26 cellular contexts compared by ENCODE assay signal in the genomic region with DNA sequence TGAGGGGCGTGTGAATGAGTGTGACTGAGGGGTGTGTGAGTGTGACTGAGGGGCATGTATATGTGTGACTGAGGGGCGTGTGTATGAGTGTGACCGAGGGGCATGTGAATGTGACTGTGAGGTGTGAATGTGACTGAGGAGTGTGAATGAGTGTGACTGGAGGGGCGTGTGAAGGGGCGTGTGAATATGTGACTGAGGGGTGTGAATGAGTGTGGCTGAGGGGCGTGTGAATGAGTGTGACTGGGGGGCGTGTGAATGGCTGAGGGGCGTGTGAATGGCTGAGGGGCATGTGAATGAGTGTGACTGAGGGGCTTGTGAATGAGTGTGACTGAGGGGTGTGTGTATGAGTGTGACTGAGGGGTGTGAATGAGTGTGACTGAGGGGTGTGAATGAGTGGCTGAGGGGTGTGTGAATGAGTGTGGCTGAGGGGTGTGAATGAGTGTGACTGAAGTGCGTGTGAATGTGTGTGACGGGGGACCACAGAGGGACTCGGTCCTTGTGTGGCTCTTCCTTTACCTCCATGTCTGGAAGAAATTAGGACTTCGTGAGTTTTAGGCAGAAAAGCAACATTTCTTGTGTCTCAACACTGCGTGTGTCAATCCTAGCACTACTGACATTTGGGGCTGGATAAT.
"Had no signal": no experiment of that assay in that cellular context is flagged by ENCODE, and none has a peak within 500 bp of the region (broad histone marks: within the 10 kb centered on the region; RNA-seq: fewer than 3 reads in every experiment).

No MANE protein-coding gene starts in this region.

- H3K9me3 ChIP-seq: adrenal gland, breast epithelium, heart right ventricle, mucosa of descending colon, right lobe of liver, testis, upper lobe of left lung had no signal

- H3K9me3 Mint-ChIP-seq: activated CD4-positive, alpha-beta T cell treated with anti-CD3 and anti-CD28 coated beads, Interleukin-2, amount 10 ng/mL, durations not matched to agents 24 days and 14 days; activated T-cell treated with anti-CD3 and anti-CD28 coated beads, Interleukin-2, amount 50 U/mL, for 4 hours; activated T-helper 2 cell treated with anti-CD3 and anti-CD28 coated beads, Interferon-gamma antibody, Interleukin-2, Interleukin-4, amounts not matched to agents 10 μg/mL and 5 μg/mL and 100 μg/mL, durations not matched to agents 14 hours and 24 hours and 36 hours; memory B cell; nephron progenitor cell; stimulated activated memory B cell treated with anti-CD40 and anti-IgM and Interleukin-4, amounts not matched to agents 10 μg/mL and 1 μg/mL and 100 μg/mL, for 72 hours; T-helper 1 cell treated with Interleukin-12 subunit alpha and Interleukin-12 subunit beta and Interleukin-4 antibody, amounts not matched to agents 30 μg/mL and 1 μg/mL, for 36 hours had no signal

- H3K4me1 ChIP-seq: adrenal gland, breast epithelium, heart right ventricle, right lobe of liver, testis, upper lobe of left lung had no signal

- H3K4me3 ChIP-seq: adrenal gland, breast epithelium, heart right ventricle, mucosa of descending colon, right lobe of liver, smooth muscle cell, testis, upper lobe of left lung had no signal

- H3K4me3 Mint-ChIP-seq: activated CD4-positive, alpha-beta T cell treated with anti-CD3 and anti-CD28 coated beads, Interleukin-2, amount 10 ng/mL, durations not matched to agents 24 days and 14 days; activated naive CD8-positive, alpha-beta T cell; activated T-cell treated with anti-CD3 and anti-CD28 coated beads, Interleukin-2, amount 50 U/mL, for 4 hours; memory B cell; nephron progenitor cell; stimulated activated memory B cell treated with anti-CD40 and anti-IgM and Interleukin-4, amounts not matched to agents 10 μg/mL and 1 μg/mL and 100 μg/mL, for 72 hours; T-helper 1 cell treated with Interleukin-12 subunit alpha and Interleukin-12 subunit beta and Interleukin-4 antibody, amounts not matched to agents 30 μg/mL and 1 μg/mL, for 36 hours had no signal

- H3K4me1 Mint-ChIP-seq: activated CD4-positive, alpha-beta T cell treated with anti-CD3 and anti-CD28 coated beads, Interleukin-2, amount 10 ng/mL, durations not matched to agents 24 days and 14 days; memory B cell; stimulated activated memory B cell treated with anti-CD40 and anti-IgM and Interleukin-4, amounts not matched to agents 10 μg/mL and 1 μg/mL and 100 μg/mL, for 72 hours had no signal

- H3K36me3 Mint-ChIP-seq: activated naive CD8-positive, alpha-beta T cell; memory B cell; stimulated activated memory B cell treated with anti-CD40 and anti-IgM and Interleukin-4, amounts not matched to agents 10 μg/mL and 1 μg/mL and 100 μg/mL, for 72 hours had no signal

- H3K36me3 ChIP-seq: adrenal gland, breast epithelium, heart right ventricle, right lobe of liver, upper lobe of left lung had no signal

- H3K27me3 Mint-ChIP-seq: activated CD4-positive, alpha-beta T cell treated with anti-CD3 and anti-CD28 coated beads, Interleukin-2, amount 10 ng/mL, durations not matched to agents 24 days and 14 days; activated naive CD8-positive, alpha-beta T cell had no signal

- H3K27ac ChIP-seq: adrenal gland, breast epithelium, heart right ventricle, right lobe of liver, testis, upper lobe of left lung had no signal

- DNase-seq: activated CD4-positive, alpha-beta T cell treated with anti-CD3 and anti-CD28 coated beads, Interleukin-2, amount 10 ng/mL, durations not matched to agents 24 days and 14 days; activated CD4-positive, CD25-positive, alpha-beta regulatory T cell; activated CD8-positive, alpha-beta memory T cell treated with anti-CD3 and anti-CD28 coated beads, Interleukin-2, amount 50 U/mL, for 48 hours; activated naive CD4-positive, alpha-beta T cell; activated T-cell treated with anti-CD3 and anti-CD28 coated beads, Interleukin-2, amount 50 U/mL, for 4 hours; effector CD4-positive, alpha-beta T cell; foreskin fibroblast; heart right ventricle; islet precursor cell; left cardiac atrium; mucosa of descending colon; nephron progenitor cell; nucleus accumbens; stimulated activated CD4-positive, alpha-beta T cell treated with anti-CD3 and anti-CD28 coated beads, Interleukin-15, amount 100 ng/mL, for 24 hours; T1000; testis; upper lobe of left lung had no signal

- H3K27ac Mint-ChIP-seq: activated CD4-positive, alpha-beta T cell treated with anti-CD3 and anti-CD28 coated beads, Interleukin-2, amount 10 ng/mL, durations not matched to agents 24 days and 14 days; activated naive CD8-positive, alpha-beta T cell; activated T-helper 2 cell treated with anti-CD3 and anti-CD28 coated beads, Interferon-gamma antibody, Interleukin-2, Interleukin-4, amounts not matched to agents 10 μg/mL and 5 μg/mL and 100 μg/mL, durations not matched to agents 14 hours and 24 hours and 36 hours; memory B cell; nephron progenitor cell; stimulated activated memory B cell treated with anti-CD40 and anti-IgM and Interleukin-4, amounts not matched to agents 10 μg/mL and 1 μg/mL and 100 μg/mL, for 72 hours; T-helper 1 cell treated with Interleukin-12 subunit alpha and Interleukin-12 subunit beta and Interleukin-4 antibody, amounts not matched to agents 30 μg/mL and 1 μg/mL, for 36 hours had no signal
